In genomic region chr15:75637245-75638009, GRCh38 we compare ENCODE assay signal across 9 cellular contexts. TPM values are rescaled to one million over a fixed set of nuclear protein-coding genes. Genes with fewer than 3 reads are reported as not detected.
DNase-seq lines count a peak whose midpoint lies in the region; ATAC-seq and TF ChIP-seq lines count a peak whose summit lies in the region.
"Had no signal": no experiment of that assay in that cellular context is flagged by ENCODE, and none has a peak within 500 bp of the region (broad histone marks: within the 10 kb centered on the region; RNA-seq: fewer than 3 reads in every experiment).

No MANE protein-coding gene starts in this region.

- peak overlapping the region; percentile 95 to 96 for H3K4me3 Mint-ChIP-seq in stimulated activated naive CD8-positive, alpha-beta T cell treated with anti-CD3 and anti-CD28 coated beads, Interleukin-15, amount 100 ng/mL, for 72 hours

- peaks cover 40% of the 10 kb centered on the region for H3K4me1 Mint-ChIP-seq in stimulated activated naive CD8-positive, alpha-beta T cell treated with anti-CD3 and anti-CD28 coated beads, Interleukin-15, amount 100 ng/mL, for 72 hours

- no peak for TF ChIP-seq EP300 in SK-N-SH (IDR thresholded peaks at IDR 0.05; ENCODE audit: borderline replicate concordance in 1 of 2, low read depth in 1 of 2, low read length in 1 of 2)

- H3K9me3 Mint-ChIP-seq in stimulated activated naive CD8-positive, alpha-beta T cell treated with anti-CD3 and anti-CD28 coated beads, Interleukin-15, amount 100 ng/mL, for 72 hours = no peaks in the 10 kb centered on the region

- CTCF ChIA-PET in SK-N-SH (lab: Yijun Ruan, JAX) = interaction anchor here (1.1 to 1.5 kb wide), 4 partner anchors 10 to 16 kb away, joined by 3 to 9 read pairs (median 7); partner anchors contain the start of genes SNUPN and SNX33

- peaks cover 0 to 5% of the 10 kb centered on the region in 2 experiments for H3K36me3 ChIP-seq in SK-N-SH (replicated peaks in 1 of 2; ENCODE audit: control insufficient read depth in 1 of 2, insufficient read depth in 2 of 2, low read length in 1 of 2)
- no peaks in the 10 kb centered on the region for H3K36me3 ChIP-seq in H7 (replicated peaks; ENCODE audit: control insufficient read depth, insufficient read depth, low read length)

- no peaks in the 10 kb centered on the region for H3K9me3 ChIP-seq in SK-N-SH

- peaks cover 49% of the 10 kb centered on the region for H3K79me2 ChIP-seq in SK-N-SH (ENCODE audit: insufficient read depth)

- peaks cover 20% of the 10 kb centered on the region for H4K20me1 ChIP-seq in SK-N-SH (ENCODE audit: insufficient read depth)

- 71% methylated on average over 4 of the region's 4 CpGs for WGBS in SK-N-SH (ENCODE audit: low lambda C conversion rate)

- peaks cover 11% of the 10 kb centered on the region in 2 experiments; a peak in 2 of 4 replicates for H3K4me1 ChIP-seq in SK-N-SH (ENCODE audit: control insufficient read depth in 1 of 2, insufficient read depth in 2 of 2, low read depth in 1 of 2, low read length in 1 of 2)

- no peak for TF ChIP-seq RAD21 in SK-N-SH (IDR thresholded peaks at IDR 0.05; ENCODE audit: low read length)

- H3K4me3 ChIP-seq in SK-N-SH (ENCODE audit: low read depth in 2 of 2, low read length in 1 of 2) (peak overlapping the region; percentile 71 to 76; a peak in 3 of 4 replicates), foreskin fibroblast (ENCODE audit: low read depth in 1 of 2, low read length in 2 of 2) (peak overlapping the region; percentile 74 to 96), H7 (ENCODE audit: insufficient read depth, low read depth, low read length) (no peak overlapping the region)

- H3K4me2 ChIP-seq in SK-N-SH = peak overlapping the region; percentile 91

- no peak for ATAC-seq in SK-N-SH treated with all-trans-retinoic acid at 6 μM for 48 hours
- ATAC-seq in stimulated activated naive CD8-positive, alpha-beta T cell treated with anti-CD3 and anti-CD28 coated beads, Interleukin-15, amount 100 ng/mL, for 72 hours = no peak
- no peak for ATAC-seq in GM21381 (IDR thresholded peaks at IDR 0.05; ENCODE audit: unreplicated experiment)
- ATAC-seq in HG02588 (IDR thresholded peaks at IDR 0.05; ENCODE audit: unreplicated experiment) = no peak

- no peaks in the 10 kb centered on the region for H3K9me2 ChIP-seq in SK-N-SH

- H3F3A ChIP-seq in SK-N-SH (replicated peaks; ENCODE audit: insufficient read depth) = peaks cover 21% of the 10 kb centered on the region

- no peaks in the 10 kb centered on the region for H3K27me3 Mint-ChIP-seq in stimulated activated naive CD8-positive, alpha-beta T cell treated with anti-CD3 and anti-CD28 coated beads, Interleukin-15, amount 100 ng/mL, for 72 hours

- H3K9ac ChIP-seq in SK-N-SH = peak overlapping the region; percentile 83

- H3K27me3 ChIP-seq in SK-N-SH (ENCODE audit: insufficient read depth) = no peaks in the 10 kb centered on the region
- H3K27me3 ChIP-seq in H7 (ENCODE audit: control insufficient read depth, insufficient read depth, low read length) = no peaks in the 10 kb centered on the region

- H3K27ac Mint-ChIP-seq in stimulated activated naive CD8-positive, alpha-beta T cell treated with anti-CD3 and anti-CD28 coated beads, Interleukin-15, amount 100 ng/mL, for 72 hours = peak overlapping the region in 1 of 2 donors; percentile 72

- TF ChIP-seq POLR2A in Raji (IDR thresholded peaks at IDR 0.05; ENCODE audit: insufficient read depth, low read depth, low read length) = peak; percentile 37; the same call in 1 of the 2 replicates

- H2AFZ ChIP-seq in SK-N-SH (ENCODE audit: low read depth) = no peak overlapping the region

- POLR2A ChIA-PET in SK-N-SH (lab: Yijun Ruan, JAX) = interaction anchor here (1.4 kb wide), 1 partner anchor 12 kb away, joined by 4 read pairs; the partner anchor contains the start of gene SNUPN

- TF ChIP-seq CTCF in SK-N-SH (IDR thresholded peaks at IDR 0.05) = no peak
- TF ChIP-seq CTCF in foreskin fibroblast (IDR thresholded peaks at IDR 0.05; ENCODE audit: low read depth, low read length) = no peak

- DNase-seq in SK-N-SH (no peak), foreskin fibroblast (no peak), H7 (no peak)
- DNase-seq in stimulated activated naive CD8-positive, alpha-beta T cell treated with anti-CD3 and anti-CD28 coated beads, Interleukin-15, amount 100 ng/mL, for 72 hours = no peak
- DNase-seq: NCI-H446 treated with DMSO at 0.1 percent for 48 hours had no signal

- peak overlapping the region in 1 of 2 experiments; percentile 87; a peak in 1 of 4 replicates for H3K27ac ChIP-seq in SK-N-SH (ENCODE audit: low read depth in 2 of 2, low read length in 1 of 2)

TF ChIP-seq in SK-N-SH, 30 proteins besides CTCF, POLR2A, EP300 and RAD21 (continues in another document):
- TF ChIP-seq NFIC (IDR thresholded peaks at IDR 0.05; ENCODE audit: borderline replicate concordance) (no peak), JUND (IDR thresholded peaks at IDR 0.05) (no peak)
- TF ChIP-seq, protein P1, sequence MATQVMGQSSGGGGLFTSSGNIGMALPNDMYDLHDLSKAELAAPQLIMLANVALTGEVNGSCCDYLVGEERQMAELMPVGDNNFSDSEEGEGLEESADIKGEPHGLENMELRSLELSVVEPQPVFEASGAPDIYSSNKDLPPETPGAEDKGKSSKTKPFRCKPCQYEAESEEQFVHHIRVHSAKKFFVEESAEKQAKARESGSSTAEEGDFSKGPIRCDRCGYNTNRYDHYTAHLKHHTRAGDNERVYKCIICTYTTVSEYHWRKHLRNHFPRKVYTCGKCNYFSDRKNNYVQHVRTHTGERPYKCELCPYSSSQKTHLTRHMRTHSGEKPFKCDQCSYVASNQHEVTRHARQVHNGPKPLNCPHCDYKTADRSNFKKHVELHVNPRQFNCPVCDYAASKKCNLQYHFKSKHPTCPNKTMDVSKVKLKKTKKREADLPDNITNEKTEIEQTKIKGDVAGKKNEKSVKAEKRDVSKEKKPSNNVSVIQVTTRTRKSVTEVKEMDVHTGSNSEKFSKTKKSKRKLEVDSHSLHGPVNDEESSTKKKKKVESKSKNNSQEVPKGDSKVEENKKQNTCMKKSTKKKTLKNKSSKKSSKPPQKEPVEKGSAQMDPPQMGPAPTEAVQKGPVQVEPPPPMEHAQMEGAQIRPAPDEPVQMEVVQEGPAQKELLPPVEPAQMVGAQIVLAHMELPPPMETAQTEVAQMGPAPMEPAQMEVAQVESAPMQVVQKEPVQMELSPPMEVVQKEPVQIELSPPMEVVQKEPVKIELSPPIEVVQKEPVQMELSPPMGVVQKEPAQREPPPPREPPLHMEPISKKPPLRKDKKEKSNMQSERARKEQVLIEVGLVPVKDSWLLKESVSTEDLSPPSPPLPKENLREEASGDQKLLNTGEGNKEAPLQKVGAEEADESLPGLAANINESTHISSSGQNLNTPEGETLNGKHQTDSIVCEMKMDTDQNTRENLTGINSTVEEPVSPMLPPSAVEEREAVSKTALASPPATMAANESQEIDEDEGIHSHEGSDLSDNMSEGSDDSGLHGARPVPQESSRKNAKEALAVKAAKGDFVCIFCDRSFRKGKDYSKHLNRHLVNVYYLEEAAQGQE (IDR thresholded peaks at IDR 0.05; ENCODE audit: low read depth, low read length) = no peak

TF ChIP-seq in SK-N-SH treated with all-trans-retinoic acid at 6 μM for 48 hours, 23 proteins besides CTCF, POLR2A, EP300 and RAD21 (continues in another document):
- TF ChIP-seq ZNF565 (CRISPR knock-in tag; conservative IDR thresholded peaks at IDR 0.05; ENCODE audit: low read depth) (no peak), TCF4 (CRISPR knock-in tag; IDR thresholded peaks at IDR 0.05; ENCODE audit: borderline replicate concordance) (no peak), SNAI2 (CRISPR knock-in tag; IDR thresholded peaks at IDR 0.05) (no peak), TOX (CRISPR knock-in tag; IDR thresholded peaks at IDR 0.05; ENCODE audit: borderline replicate concordance) (no peak), CSDC2 (CRISPR knock-in tag; IDR thresholded peaks at IDR 0.05) (no peak), OSR1 (CRISPR knock-in tag; IDR thresholded peaks at IDR 0.05) (no peak)
- TF ChIP-seq, protein P2, sequence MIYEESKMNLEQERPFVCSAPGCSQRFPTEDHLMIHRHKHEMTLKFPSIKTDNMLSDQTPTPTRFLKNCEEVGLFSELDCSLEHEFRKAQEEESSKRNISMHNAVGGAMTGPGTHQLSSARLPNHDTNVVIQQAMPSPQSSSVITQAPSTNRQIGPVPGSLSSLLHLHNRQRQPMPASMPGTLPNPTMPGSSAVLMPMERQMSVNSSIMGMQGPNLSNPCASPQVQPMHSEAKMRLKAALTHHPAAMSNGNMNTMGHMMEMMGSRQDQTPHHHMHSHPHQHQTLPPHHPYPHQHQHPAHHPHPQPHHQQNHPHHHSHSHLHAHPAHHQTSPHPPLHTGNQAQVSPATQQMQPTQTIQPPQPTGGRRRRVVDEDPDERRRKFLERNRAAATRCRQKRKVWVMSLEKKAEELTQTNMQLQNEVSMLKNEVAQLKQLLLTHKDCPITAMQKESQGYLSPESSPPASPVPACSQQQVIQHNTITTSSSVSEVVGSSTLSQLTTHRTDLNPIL (CRISPR knock-in tag; IDR thresholded peaks at IDR 0.05; ENCODE audit: low read depth) = no peak

RNA-seq across cellular contexts. Expression of gene IMP3, which starts 2.6 kb away (rescaled TPM):
- polyA plus RNA-seq in SK-N-SH (2012; rRNA removed) = 56.1 and 56.2 TPM in 2 replicates
- 56.4 and 60.8 TPM in 2 replicates for polyA plus RNA-seq in SK-N-SH (2012; cell fraction: cytosol; rRNA removed)
- polyA plus RNA-seq in SK-N-SH (2012; cell fraction: nucleus; rRNA removed) = 37.9 and 42.6 TPM in 2 replicates
- 132 and 168 TPM in 2 replicates for total RNA-seq in H7 (2014; rRNA removed; shearing (Covaris generic))

RNA-seq across cellular contexts. Expression of gene SNX33, which starts 10.3 kb away (rescaled TPM):
- polyA plus RNA-seq in SK-N-SH (2012; rRNA removed) = 7.7 and 8.5 TPM in 2 replicates
- 3.4 and 5.6 TPM in 2 replicates for polyA plus RNA-seq in SK-N-SH (2012; cell fraction: cytosol; rRNA removed)
- 17.6 and 23.7 TPM in 2 replicates for polyA plus RNA-seq in SK-N-SH (2012; cell fraction: nucleus; rRNA removed)
- 13.3 and 14.3 TPM in 2 replicates for total RNA-seq in H7 (2014; rRNA removed; shearing (Covaris generic))

RNA-seq across cellular contexts. Expression of gene SNUPN, which starts 11.9 kb away (rescaled TPM):
- polyA plus RNA-seq in SK-N-SH (2012; rRNA removed) = 31.7 and 36.4 TPM in 2 replicates
- 35.0 and 35.8 TPM in 2 replicates for polyA plus RNA-seq in SK-N-SH (2012; cell fraction: cytosol; rRNA removed)
- polyA plus RNA-seq in SK-N-SH (2012; cell fraction: nucleus; rRNA removed) = 19.0 and 26.1 TPM in 2 replicates
- 19.2 and 23.4 TPM in 2 replicates for total RNA-seq in H7 (2014; rRNA removed; shearing (Covaris generic))

RNA-seq across cellular contexts. Expression of gene PTPN9, which starts 58.3 kb away (rescaled TPM):
- polyA plus RNA-seq in SK-N-SH (2012; rRNA removed) = 25.9 and 41.1 TPM in 2 replicates
- polyA plus RNA-seq in SK-N-SH (2012; cell fraction: cytosol; rRNA removed) = 27.1 and 31.8 TPM in 2 replicates
- 13.9 and 23.8 TPM in 2 replicates for polyA plus RNA-seq in SK-N-SH (2012; cell fraction: nucleus; rRNA removed)
- 44.8 and 48.1 TPM in 2 replicates for total RNA-seq in H7 (2014; rRNA removed; shearing (Covaris generic))
